27 cellular contexts compared by ENCODE assay signal in the genomic region with DNA sequence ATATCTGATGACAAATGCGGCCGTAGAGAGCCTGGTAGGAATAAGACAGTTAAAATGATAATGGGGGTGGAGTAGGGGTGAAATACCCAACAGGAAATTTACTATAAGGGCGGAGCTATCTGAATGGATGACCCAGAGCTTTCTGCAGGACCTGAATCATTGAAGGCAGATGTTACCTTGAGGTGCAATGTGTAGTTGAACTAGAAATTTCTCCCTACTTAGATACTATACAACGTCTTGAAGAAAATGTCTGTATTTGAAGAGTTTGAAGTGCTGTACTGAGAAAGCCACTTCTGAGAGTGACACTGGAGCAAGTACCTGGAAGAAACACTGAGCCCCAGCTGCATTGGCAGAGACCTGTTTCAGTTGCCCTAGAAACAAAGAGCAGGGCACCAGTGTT.
"Had no signal": no experiment of that assay in that cellular context is flagged by ENCODE, and none has a peak within 500 bp of the region (broad histone marks: within the 10 kb centered on the region; RNA-seq: fewer than 3 reads in every experiment).

No MANE protein-coding gene starts in this region.

- H3K9ac ChIP-seq: neural progenitor cell had no signal

- H3K27me3 ChIP-seq: neural progenitor cell, neutrophil, ovary, right atrium auricular region, right lobe of liver, tibial nerve, uterus had no signal

- DNase-seq: islet precursor cell; left ventricle myocardium inferior; mesendoderm; naive B cell; natural killer cell; nephron progenitor cell; occipital lobe; ovary; right lobe of liver; stimulated activated CD4-positive, alpha-beta T cell treated with anti-CD3 and anti-CD28 coated beads, Interleukin-1b, Interleukin-23, amount 100 ng/mL, for 48 hours; stimulated activated CD4-positive, alpha-beta T cell treated with anti-CD3 and anti-CD28 coated beads, Interleukin-2, amount 100 ng/mL, for 48 hours; stimulated activated CD4-positive, alpha-beta T cell treated with anti-CD3 and anti-CD28 coated beads, Interleukin-4, amount 100 ng/mL, for 4 hours; stimulated activated CD8-positive, alpha-beta memory T cell treated with anti-CD3 and anti-CD28 coated beads, Interleukin-4, amount 100 ng/mL, for 48 hours; stimulated activated naive CD4-positive, alpha-beta T cell treated with Interleukin-2 at 50 U/mL for 16 hours; stimulated activated naive CD8-positive, alpha-beta T cell treated with anti-CD3 and anti-CD28 coated beads, Interleukin-15, amount 100 ng/mL, for 72 hours; substantia nigra; uterus had no signal

- H3K4me1 ChIP-seq: left ventricle myocardium inferior, neural progenitor cell, right atrium auricular region, right lobe of liver, uterus had no signal

- H3K9me3 ChIP-seq: left ventricle myocardium inferior, neutrophil, ovary, right atrium auricular region, right lobe of liver, tibial nerve, uterus had no signal

- H3K36me3 Mint-ChIP-seq: mesothelial cell of epicardium; naive B cell; natural killer cell; neural progenitor cell; stimulated activated memory B cell treated with anti-CD40 and anti-IgM and Interleukin-4, amounts not matched to agents 10 μg/mL and 1 μg/mL and 100 μg/mL, for 72 hours; type B pancreatic cell had no signal

- H3K36me3 ChIP-seq: left ventricle myocardium inferior, neural progenitor cell, neutrophil, ovary, right atrium auricular region, right lobe of liver, tibial nerve, uterus had no signal

- H3K27me3 Mint-ChIP-seq: naive B cell; progenitor cell of endocrine pancreas; stimulated activated memory B cell treated with anti-CD40 and anti-IgM and Interleukin-4, amounts not matched to agents 10 μg/mL and 1 μg/mL and 100 μg/mL, for 72 hours; stimulated activated naive CD8-positive, alpha-beta T cell treated with anti-CD3 and anti-CD28 coated beads, Interleukin-15, amount 100 ng/mL, for 72 hours; type B pancreatic cell had no signal

- H3K4me2 ChIP-seq: neural progenitor cell, smooth muscle cell had no signal

- H3K4me1 Mint-ChIP-seq: mesothelial cell of epicardium; nephron progenitor cell; stimulated activated naive CD8-positive, alpha-beta T cell treated with anti-CD3 and anti-CD28 coated beads, Interleukin-15, amount 100 ng/mL, for 72 hours had no signal

- H3K27ac Mint-ChIP-seq: mesothelial cell of epicardium; natural killer cell; nephron progenitor cell; neural progenitor cell; progenitor cell of endocrine pancreas; stimulated activated memory B cell treated with anti-CD40 and anti-IgM and Interleukin-4, amounts not matched to agents 10 μg/mL and 1 μg/mL and 100 μg/mL, for 72 hours; stimulated activated naive CD8-positive, alpha-beta T cell treated with anti-CD3 and anti-CD28 coated beads, Interleukin-15, amount 100 ng/mL, for 72 hours; type B pancreatic cell had no signal

- H3K4me3 ChIP-seq: left ventricle myocardium inferior, lung, neural progenitor cell, ovary, right atrium auricular region, right lobe of liver, smooth muscle cell, tibial nerve, uterus had no signal

- H3K9me3 Mint-ChIP-seq: mesothelial cell of epicardium; naive B cell; natural killer cell; nephron progenitor cell; neural progenitor cell; stimulated activated memory B cell treated with anti-CD40 and anti-IgM and Interleukin-4, amounts not matched to agents 10 μg/mL and 1 μg/mL and 100 μg/mL, for 72 hours; stimulated activated naive CD8-positive, alpha-beta T cell treated with anti-CD3 and anti-CD28 coated beads, Interleukin-15, amount 100 ng/mL, for 72 hours; type B pancreatic cell had no signal

- H3K4me3 Mint-ChIP-seq: mesothelial cell of epicardium; naive B cell; natural killer cell; nephron progenitor cell; neural progenitor cell; stimulated activated memory B cell treated with anti-CD40 and anti-IgM and Interleukin-4, amounts not matched to agents 10 μg/mL and 1 μg/mL and 100 μg/mL, for 72 hours; stimulated activated naive CD8-positive, alpha-beta T cell treated with anti-CD3 and anti-CD28 coated beads, Interleukin-15, amount 100 ng/mL, for 72 hours; type B pancreatic cell had no signal

- H2AFZ ChIP-seq: neural progenitor cell had no signal

- ATAC-seq: natural killer cell; right lobe of liver; stimulated activated memory B cell treated with anti-CD40 and anti-IgM and Interleukin-4, amounts not matched to agents 10 μg/mL and 1 μg/mL and 100 μg/mL, for 72 hours; stimulated activated naive CD8-positive, alpha-beta T cell treated with anti-CD3 and anti-CD28 coated beads, Interleukin-15, amount 100 ng/mL, for 72 hours had no signal

- H3K27ac ChIP-seq: left ventricle myocardium inferior, neural progenitor cell, neutrophil, ovary, right atrium auricular region, right lobe of liver, tibial nerve, uterus had no signal
